Comparison of ENCODE assay signal across 24 cellular contexts in genomic region chr3:46337911-46338310, GRCh38. TPM values are rescaled to one million over a fixed set of nuclear protein-coding genes. Genes with fewer than 3 reads are reported as not detected.
A peak's percentile ranks its signal among the peaks of the same experiment; 100 is the strongest.
DNase-seq lines count a peak whose midpoint lies in the region; ATAC-seq lines count a peak whose summit lies in the region.
"Had no signal": no experiment of that assay in that cellular context is flagged by ENCODE, and none has a peak within 500 bp of the region (broad histone marks: within the 10 kb centered on the region; RNA-seq: fewer than 3 reads in every experiment).

No MANE protein-coding gene starts in this region.

- no peak overlapping the region for H3K4me3 Mint-ChIP-seq in activated CD4-positive, alpha-beta T cell treated with anti-CD3 and anti-CD28 coated beads, Interleukin-2, amount 10 ng/mL, durations not matched to agents 24 days and 14 days
- H3K4me3 Mint-ChIP-seq in stimulated activated naive CD8-positive, alpha-beta T cell treated with anti-CD3 and anti-CD28 coated beads, Interleukin-15, amount 100 ng/mL, for 72 hours: no peak overlapping the region

- no peak overlapping the region for H3K27ac Mint-ChIP-seq in activated CD4-positive, alpha-beta T cell treated with anti-CD3 and anti-CD28 coated beads, Interleukin-2, amount 10 ng/mL, durations not matched to agents 24 days and 14 days
- no peak overlapping the region for H3K27ac Mint-ChIP-seq in stimulated activated naive CD8-positive, alpha-beta T cell treated with anti-CD3 and anti-CD28 coated beads, Interleukin-15, amount 100 ng/mL, for 72 hours

- DNase-seq in activated CD4-positive, alpha-beta T cell treated with anti-CD3 and anti-CD28 coated beads, Interleukin-2, amount 10 ng/mL, durations not matched to agents 24 days and 14 days: peak; percentile 34
- no peak for DNase-seq in activated CD4-positive, alpha-beta T cell treated with anti-CD3 and anti-CD28 coated beads, Interleukin-2, amount 50 U/mL, for 48 hours
- no peak for DNase-seq in stimulated activated naive CD8-positive, alpha-beta T cell treated with anti-CD3 and anti-CD28 coated beads, Interleukin-15, amount 100 ng/mL, for 72 hours
- DNase-seq in stimulated activated naive CD8-positive, alpha-beta T cell treated with anti-CD3 and anti-CD28 coated beads, Interleukin-15, Interleukin-2, amounts not matched to agents 100 U/mL and 50 U/mL, for 24 hours: no peak
- DNase-seq in NCI-H524 (lab: John Stamatoyannopoulos, UW): no peak
- no peak for DNase-seq in NCI-H510A treated with DMSO at 0.1 percent for 48 hours (lab: John Stamatoyannopoulos, UW)
- DNase-seq: Calu3, DMS79 treated with DMSO at 0.1 percent for 48 hours, GF-D8, IMR-90, KG1, MG63, NCI-H1105 treated with DMSO at 0.1 percent for 48 hours, NCI-H146, NCI-H2029, NCI-H446 treated with DMSO at 0.1 percent for 48 hours, NCI-H69, SIG-M5 had no signal

- intact Hi-C loops in activated CD4-positive, alpha-beta T cell treated with anti-CD3 and anti-CD28 coated beads, Interleukin-2, amount 10 ng/mL, durations not matched to agents 24 days and 14 days (cut with micrococcal nuclease): no loop called here

- peaks cover 18% of the 10 kb centered on the region for H3K9me3 Mint-ChIP-seq in activated CD4-positive, alpha-beta T cell treated with anti-CD3 and anti-CD28 coated beads, Interleukin-2, amount 10 ng/mL, durations not matched to agents 24 days and 14 days
- peaks cover 20 to 27% of the 10 kb centered on the region in 2 donors for H3K9me3 Mint-ChIP-seq in stimulated activated naive CD8-positive, alpha-beta T cell treated with anti-CD3 and anti-CD28 coated beads, Interleukin-15, amount 100 ng/mL, for 72 hours

- H3K4me1 Mint-ChIP-seq in activated CD4-positive, alpha-beta T cell treated with anti-CD3 and anti-CD28 coated beads, Interleukin-2, amount 10 ng/mL, durations not matched to agents 24 days and 14 days: peaks cover 11% of the 10 kb centered on the region
- H3K4me1 Mint-ChIP-seq in stimulated activated naive CD8-positive, alpha-beta T cell treated with anti-CD3 and anti-CD28 coated beads, Interleukin-15, amount 100 ng/mL, for 72 hours: peaks cover 10% of the 10 kb centered on the region

- ATAC-seq in stimulated activated naive CD8-positive, alpha-beta T cell treated with anti-CD3 and anti-CD28 coated beads, Interleukin-15, amount 100 ng/mL, for 72 hours: peak; percentile 77
- ATAC-seq in stimulated activated naive CD8-positive, alpha-beta T cell treated with anti-CD3 and anti-CD28 coated beads, Interleukin-15, Interleukin-2, amounts not matched to agents 100 U/mL and 50 U/mL, for 24 hours: no peak
- peak; percentile 79 for ATAC-seq in esophagus mucosa
- ATAC-seq in GM19328 (IDR thresholded peaks at IDR 0.05; ENCODE audit: unreplicated experiment): no peak
- ATAC-seq: HCT116, Panc1 had no signal

- H3K36me3 Mint-ChIP-seq in activated CD4-positive, alpha-beta T cell treated with anti-CD3 and anti-CD28 coated beads, Interleukin-2, amount 10 ng/mL, durations not matched to agents 24 days and 14 days (ENCODE audit: low read depth): peaks cover 18% of the 10 kb centered on the region

- peaks cover 11% of the 10 kb centered on the region for H3K27me3 Mint-ChIP-seq in activated CD4-positive, alpha-beta T cell treated with anti-CD3 and anti-CD28 coated beads, Interleukin-2, amount 10 ng/mL, durations not matched to agents 24 days and 14 days
- H3K27me3 Mint-ChIP-seq in stimulated activated naive CD8-positive, alpha-beta T cell treated with anti-CD3 and anti-CD28 coated beads, Interleukin-15, amount 100 ng/mL, for 72 hours: no peaks in the 10 kb centered on the region

RNA-seq across cellular contexts. Expression of gene CCR2, which starts 16.0 kb away (rescaled TPM):
- total RNA-seq in activated CD4-positive, alpha-beta T cell treated with anti-CD3 and anti-CD28 coated beads, Interleukin-2, amount 10 ng/mL, durations not matched to agents 24 days and 14 days: 6.1 and 6.8 TPM in 2 replicates
- 0.48 TPM for total RNA-seq in esophagus mucosa
- total RNA-seq: A172, Calu3, H4, IMR-90 had no signal

RNA-seq across cellular contexts. Expression of gene CCR5, which starts 32.8 kb away (rescaled TPM):
- 1.7 and 2.3 TPM in 2 replicates for total RNA-seq in activated CD4-positive, alpha-beta T cell treated with anti-CD3 and anti-CD28 coated beads, Interleukin-2, amount 10 ng/mL, durations not matched to agents 24 days and 14 days
- 0.28 TPM for total RNA-seq in esophagus mucosa
- total RNA-seq: A172, Calu3, H4, IMR-90 had no signal

Comparison
In these comparisons a context has a peak if more than half of its experiments do, and no peak if none do; other contexts are left out.
1. ATAC-seq: peak in stimulated activated naive CD8-positive, alpha-beta T cell treated with anti-CD3 and anti-CD28 coated beads, Interleukin-15, amount 100 ng/mL, for 72 hours (single experiment) and esophagus mucosa (single experiment); none in stimulated activated naive CD8-positive, alpha-beta T cell treated with anti-CD3 and anti-CD28 coated beads, Interleukin-15, Interleukin-2, amounts not matched to agents 100 U/mL and 50 U/mL, for 24 hours (single experiment) and GM19328 (single experiment).